Comparison of ENCODE assay signal across 19 cellular contexts in the genomic region with DNA sequence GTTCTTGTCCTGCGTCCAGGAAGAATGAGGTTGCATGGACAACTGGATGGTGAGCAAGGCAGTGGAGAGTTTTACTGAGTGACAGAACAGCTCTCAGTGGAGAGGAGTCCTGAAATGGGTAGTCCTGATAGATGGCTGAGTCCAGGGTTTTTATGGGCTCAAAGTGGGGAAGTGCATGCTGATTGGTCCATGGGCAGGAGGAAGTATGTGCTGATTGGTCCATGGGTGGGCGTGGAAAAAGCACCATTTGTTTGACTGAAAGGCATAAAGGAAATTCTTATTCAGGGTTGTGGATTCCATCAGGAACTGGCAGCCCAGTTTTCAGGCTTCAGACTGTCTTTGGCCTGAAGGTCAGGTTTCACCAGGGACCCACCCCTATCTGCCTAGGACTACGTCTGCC. TPM values are rescaled to one million over a fixed set of nuclear protein-coding genes. Genes with fewer than 3 reads are reported as not detected.
A peak's percentile ranks its signal among the peaks of the same experiment; 100 is the strongest.
DNase-seq lines count a peak whose midpoint lies in the region; ATAC-seq and TF ChIP-seq lines count a peak whose summit lies in the region.
"Had no signal": no experiment of that assay in that cellular context is flagged by ENCODE, and none has a peak within 500 bp of the region (broad histone marks: within the 10 kb centered on the region; RNA-seq: fewer than 3 reads in every experiment).

No MANE protein-coding gene starts in this region.

- POLR2A ChIA-PET in WTC11 (lab: Charles Lee): no interaction called here

- no peak overlapping the region for H3K4me3 Mint-ChIP-seq in WTC11
- H3K4me3 Mint-ChIP-seq: CD14-positive monocyte had no signal

- DNase-seq in Right ventricle myocardium superior (no peak), cardiac septum (ENCODE audit: low spot score) (no peak), WTC11 (ENCODE audit: low spot score) (no peak), left cardiac atrium (no peak), NCI-H748 (lab: John Stamatoyannopoulos, UW; ENCODE audit: unreplicated experiment) (no peak), NCI-H1092 treated with DMSO at 0.1 percent for 48 hours (lab: John Stamatoyannopoulos, UW) (no peak), occipital lobe (lab: John Stamatoyannopoulos, UW) (no peak), NCI-H2227 (lab: John Stamatoyannopoulos, UW; ENCODE audit: unreplicated experiment) (no peak)
- DNase-seq: COR-L47; DMS79 treated with DMSO at 0.1 percent for 48 hours; Kasumi-1; NCI-H1417 treated with DMSO at 0.1 percent for 48 hours; NCI-H2029 treated with DMSO at 0.1 percent for 48 hours; NCI-H2227 treated with DMSO at 0.1 percent for 48 hours; NCI-H526; NK-92 treated with Interleukin-12 subunit alpha and Interleukin-12 subunit beta, amount 100 ng/mL, for 24 hours; PC-3; SK-N-SH had no signal

- ATAC-seq in Right ventricle myocardium superior (ENCODE audit: poor library complexity) (peak; percentile 33), WTC11 (peak; percentile 77), left cardiac atrium (peak; percentile 26 to 48)
- ATAC-seq: PC-3 had no signal

- H3K36me3 Mint-ChIP-seq in WTC11: peaks cover 14% of the 10 kb centered on the region

- intact Hi-C loops in Right ventricle myocardium superior (cut with DNase I) (no loop called here), cardiac septum (cut with DNase I) (loop anchor here (10.0 kb wide), 1 partner anchor 96 kb away; a partner anchor contains a TSS), left cardiac atrium (cut with DNase I) (no loop called here)

- no peak for TF ChIP-seq CTCF in WTC11 (IDR thresholded peaks at IDR 0.05)

- H3K27ac Mint-ChIP-seq in WTC11: peak overlapping the region; percentile 45; the same call in 1 of the 2 replicates
- H3K27ac Mint-ChIP-seq: CD14-positive monocyte had no signal

- peaks cover 23% of the 10 kb centered on the region for H3K4me1 Mint-ChIP-seq in WTC11

- H3K9me3 Mint-ChIP-seq in WTC11: peaks cover 13% of the 10 kb centered on the region

- H3K27me3 Mint-ChIP-seq in WTC11 (ENCODE audit: low read depth): no peaks in the 10 kb centered on the region

- CTCF ChIA-PET in WTC11 (lab: Charles Lee): interaction anchor here (1.5 kb wide), 1 partner anchor 10 kb away, joined by 6 read pairs; a partner anchor contains a TSS

TF ChIP-seq in WTC11, 78 proteins besides CTCF, POLR2A, EP300 and RAD21:
- TF ChIP-seq, protein P1, sequence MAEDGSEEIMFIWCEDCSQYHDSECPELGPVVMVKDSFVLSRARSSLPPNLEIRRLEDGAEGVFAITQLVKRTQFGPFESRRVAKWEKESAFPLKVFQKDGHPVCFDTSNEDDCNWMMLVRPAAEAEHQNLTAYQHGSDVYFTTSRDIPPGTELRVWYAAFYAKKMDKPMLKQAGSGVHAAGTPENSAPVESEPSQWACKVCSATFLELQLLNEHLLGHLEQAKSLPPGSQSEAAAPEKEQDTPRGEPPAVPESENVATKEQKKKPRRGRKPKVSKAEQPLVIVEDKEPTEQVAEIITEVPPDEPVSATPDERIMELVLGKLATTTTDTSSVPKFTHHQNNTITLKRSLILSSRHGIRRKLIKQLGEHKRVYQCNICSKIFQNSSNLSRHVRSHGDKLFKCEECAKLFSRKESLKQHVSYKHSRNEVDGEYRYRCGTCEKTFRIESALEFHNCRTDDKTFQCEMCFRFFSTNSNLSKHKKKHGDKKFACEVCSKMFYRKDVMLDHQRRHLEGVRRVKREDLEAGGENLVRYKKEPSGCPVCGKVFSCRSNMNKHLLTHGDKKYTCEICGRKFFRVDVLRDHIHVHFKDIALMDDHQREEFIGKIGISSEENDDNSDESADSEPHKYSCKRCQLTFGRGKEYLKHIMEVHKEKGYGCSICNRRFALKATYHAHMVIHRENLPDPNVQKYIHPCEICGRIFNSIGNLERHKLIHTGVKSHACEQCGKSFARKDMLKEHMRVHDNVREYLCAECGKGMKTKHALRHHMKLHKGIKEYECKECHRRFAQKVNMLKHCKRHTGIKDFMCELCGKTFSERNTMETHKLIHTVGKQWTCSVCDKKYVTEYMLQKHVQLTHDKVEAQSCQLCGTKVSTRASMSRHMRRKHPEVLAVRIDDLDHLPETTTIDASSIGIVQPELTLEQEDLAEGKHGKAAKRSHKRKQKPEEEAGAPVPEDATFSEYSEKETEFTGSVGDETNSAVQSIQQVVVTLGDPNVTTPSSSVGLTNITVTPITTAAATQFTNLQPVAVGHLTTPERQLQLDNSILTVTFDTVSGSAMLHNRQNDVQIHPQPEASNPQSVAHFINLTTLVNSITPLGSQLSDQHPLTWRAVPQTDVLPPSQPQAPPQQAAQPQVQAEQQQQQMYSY (CRISPR knock-in tag; IDR thresholded peaks at IDR 0.05): no peak
- TF ChIP-seq NFYB (CRISPR knock-in tag; conservative IDR thresholded peaks at IDR 0.05; ENCODE audit: low read depth) (peak; percentile 39), ETV6 (CRISPR knock-in tag; IDR thresholded peaks at IDR 0.05) (no peak)

RNA-seq across cellular contexts. Expression of a gene that starts 10.6 kb away (rescaled TPM):
- 5.5 TPM for total RNA-seq in Right ventricle myocardium superior
- 10.8 TPM for total RNA-seq in cardiac septum
- 4.5 to 5.3 TPM (median 4.6 TPM) in 3 replicates for total RNA-seq in WTC11 (2021)
- total RNA-seq in left cardiac atrium: 1 to 10 TPM; 2.5 to 3.0 TPM
- total RNA-seq in occipital lobe: 146 TPM

Comparison
In these comparisons a context has a peak if more than half of its experiments do, and no peak if none do; other contexts are left out.
1. RNA of a gene that starts 10.6 kb away (total RNA-seq): 146 TPM in occipital lobe (single experiment); 10.8 TPM in cardiac septum (single experiment), 5.5 TPM in Right ventricle myocardium superior (single experiment), 4.5 to 5.3 TPM in WTC11 and 2.5 to 3.0 TPM in left cardiac atrium; every median in the first group is over 10 times any median in the second.
2. Peak in every context shown above with its lines, with median percentiles within 50 percentile points of each other: ATAC-seq.